9 cellular contexts compared by ENCODE assay signal in the genomic region with DNA sequence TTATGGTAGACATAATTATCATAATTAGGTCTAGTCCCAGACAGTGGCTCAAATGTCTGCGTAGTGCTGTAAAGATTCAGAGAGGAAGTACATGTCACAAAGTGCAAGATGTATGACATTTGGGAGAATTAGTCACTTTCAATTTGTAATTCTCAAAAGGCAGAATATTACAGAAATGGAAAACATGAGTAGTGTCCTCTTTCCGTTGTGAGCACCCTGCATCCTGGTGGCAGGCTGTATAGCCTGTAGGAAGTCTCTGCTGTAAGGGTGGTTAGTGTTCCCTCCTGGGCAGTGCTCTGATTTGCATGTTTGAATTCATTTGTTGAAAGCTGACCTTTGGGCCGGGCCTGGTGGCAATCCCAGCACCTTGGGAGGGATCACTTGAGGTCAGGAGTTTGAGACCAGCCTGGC. TPM values are rescaled to one million over a fixed set of nuclear protein-coding genes. Genes with fewer than 3 reads are reported as not detected.
DNase-seq lines count a peak whose midpoint lies in the region; ATAC-seq and TF ChIP-seq lines count a peak whose summit lies in the region.
"Had no signal": no experiment of that assay in that cellular context is flagged by ENCODE, and none has a peak within 500 bp of the region (broad histone marks: within the 10 kb centered on the region; RNA-seq: fewer than 3 reads in every experiment).

No MANE protein-coding gene starts in this region.

- H3K4me1 ChIP-seq in RWPE2 (ENCODE audit: insufficient read depth, poor library complexity, severe bottlenecking), result no peaks in the 10 kb centered on the region
- H3K4me1 ChIP-seq in upper lobe of right lung, result no peaks in the 10 kb centered on the region

- peak; percentile 40 for DNase-seq in stimulated activated CD4-positive, alpha-beta T cell treated with anti-CD3 and anti-CD28 coated beads, Interleukin-15, amount 100 ng/mL, for 24 hours
- no peak for DNase-seq in stimulated activated CD4-positive, alpha-beta T cell treated with anti-CD3 and anti-CD28 coated beads, Interleukin-12 subunit alpha, Interleukin-12 subunit beta, amount 100 ng/mL, for 4 hours
- DNase-seq in RWPE2 (ENCODE audit: low spot score), result no peak
- DNase-seq in upper lobe of right lung, result no peak
- no peak for DNase-seq in SK-N-DZ (ENCODE audit: low spot score)
- no peak for DNase-seq in RWPE1 (ENCODE audit: low spot score)
- DNase-seq in cerebellar nuclear complex (lab: John Stamatoyannopoulos, UW), result no peak

- intact Hi-C loops in upper lobe of right lung (cut with DNase I), result no loop called here

- peak; percentile 91 for ATAC-seq in HG02885 (IDR thresholded peaks at IDR 0.05; ENCODE audit: poor library complexity, unreplicated experiment)
- no peak; the same call in 2 of the 3 replicates for ATAC-seq in RWPE2 (ENCODE audit: low read depth)
- ATAC-seq in upper lobe of right lung, result peak; percentile 85

- H3K36me3 ChIP-seq in RWPE2 (ENCODE audit: low read depth) (0 out of 2 replicates have a peak, but pooled peaks cover 3% of the 10 kb centered on the region), upper lobe of right lung (no peaks in the 10 kb centered on the region)

- H3K4me3 ChIP-seq in RWPE2 (ENCODE audit: severe bottlenecking) (no peak overlapping the region), upper lobe of right lung (no peak overlapping the region)

- no peaks in the 10 kb centered on the region for H3K9me3 ChIP-seq in RWPE2 (ENCODE audit: severe bottlenecking)
- no peaks in the 10 kb centered on the region for H3K9me3 ChIP-seq in upper lobe of right lung

- CTCF ChIA-PET in RWPE1 (lab: Yijun Ruan, JAX), result no interaction called here

- POLR2A ChIA-PET in RWPE1 (lab: Yijun Ruan, JAX; ENCODE audit: low non-redundant PET), result no interaction called here

- H3K27me3 ChIP-seq in RWPE2 (ENCODE audit: insufficient read depth, poor library complexity, severe bottlenecking) (no peaks in the 10 kb centered on the region), upper lobe of right lung (no peaks in the 10 kb centered on the region)

- H3K27ac ChIP-seq in RWPE2 (ENCODE audit: poor library complexity, severe bottlenecking), result peak overlapping the region; percentile 46
- H3K27ac ChIP-seq in upper lobe of right lung, result no peak overlapping the region
- H3K27ac ChIP-seq in RWPE1, result no peak overlapping the region
- H3K27ac ChIP-seq: epithelial cell of prostate had no signal

- TF ChIP-seq CTCF in RWPE2 (IDR thresholded peaks at IDR 0.05; ENCODE audit: poor library complexity, severe bottlenecking) (no peak), upper lobe of right lung (IDR thresholded peaks at IDR 0.05) (no peak), RWPE1 (conservative IDR thresholded peaks at IDR 0.05; ENCODE audit: low read depth) (no peak)

RNA-seq across cellular contexts. Expression of gene CDK14, which starts 17.0 kb away (rescaled TPM):
- 47.2 TPM for total RNA-seq in upper lobe of right lung
- 27.7 and 32.9 TPM in 2 replicates for polyA plus RNA-seq in SK-N-DZ (2014; cell fraction: cytosol; rRNA removed)
- 11.2 and 14.2 TPM in 2 replicates for polyA plus RNA-seq in SK-N-DZ (2014; cell fraction: nucleus; rRNA removed)
